ENCODE assay signal across 29 cellular contexts in genomic region chr11:116406042-116406441, GRCh38.
"Had no signal": no experiment of that assay in that cellular context is flagged by ENCODE, and none has a peak within 500 bp of the region (broad histone marks: within the 10 kb centered on the region; RNA-seq: fewer than 3 reads in every experiment).

No MANE protein-coding gene starts in this region.

- H3K9me3 ChIP-seq: gastroesophageal sphincter, heart left ventricle, left lung, ovary, psoas muscle, sigmoid colon, spleen, testis, tibial artery had no signal

- H3K4me1 Mint-ChIP-seq: naive thymus-derived CD4-positive, alpha-beta T cell; stimulated activated memory B cell treated with anti-CD40 and anti-IgM and Interleukin-4, amounts not matched to agents 10 μg/mL and 1 μg/mL and 100 μg/mL, for 72 hours had no signal

- H3K27me3 Mint-ChIP-seq: stimulated activated memory B cell treated with anti-CD40 and anti-IgM and Interleukin-4, amounts not matched to agents 10 μg/mL and 1 μg/mL and 100 μg/mL, for 72 hours had no signal

- H3K36me3 Mint-ChIP-seq: naive thymus-derived CD4-positive, alpha-beta T cell; stimulated activated memory B cell treated with anti-CD40 and anti-IgM and Interleukin-4, amounts not matched to agents 10 μg/mL and 1 μg/mL and 100 μg/mL, for 72 hours; type B pancreatic cell had no signal

- H3K4me3 Mint-ChIP-seq: effector memory CD8-positive, alpha-beta T cell; naive thymus-derived CD4-positive, alpha-beta T cell; nephron; stimulated activated memory B cell treated with anti-CD40 and anti-IgM and Interleukin-4, amounts not matched to agents 10 μg/mL and 1 μg/mL and 100 μg/mL, for 72 hours; type B pancreatic cell had no signal

- ATAC-seq: effector memory CD8-positive, alpha-beta T cell; esophagus mucosa; gastroesophageal sphincter; heart left ventricle; left cardiac atrium; left lung; naive thymus-derived CD4-positive, alpha-beta T cell; psoas muscle; right cardiac atrium; stimulated activated naive CD8-positive, alpha-beta T cell treated with anti-CD3 and anti-CD28 coated beads, Interleukin-15, Interleukin-2, amounts not matched to agents 100 U/mL and 50 U/mL, for 24 hours had no signal

- DNase-seq: cortex of kidney; effector memory CD8-positive, alpha-beta T cell; foreskin fibroblast; heart left ventricle; kidney; left cardiac atrium; left lung; mesenchymal stem cell; midbrain; naive thymus-derived CD4-positive, alpha-beta T cell; occipital lobe; ovary; posterior cingulate gyrus; psoas muscle; right cardiac atrium; sigmoid colon; spleen; stimulated activated CD4-positive, alpha-beta T cell treated with anti-CD3 and anti-CD28 coated beads, Interleukin-4, amount 100 ng/mL, for 4 hours; stimulated activated naive CD8-positive, alpha-beta T cell treated with anti-CD3 and anti-CD28 coated beads, Interleukin-15, Interleukin-2, amounts not matched to agents 100 U/mL and 50 U/mL, for 24 hours; substantia nigra; testis; tibial artery had no signal

- H3K4me1 ChIP-seq: gastroesophageal sphincter, heart left ventricle, left lung, psoas muscle, sigmoid colon, spleen, testis, tibial artery had no signal

- H2AFZ ChIP-seq: hepatocyte had no signal

- H3K27ac ChIP-seq: gastroesophageal sphincter, heart left ventricle, hepatocyte, left lung, ovary, psoas muscle, sigmoid colon, spleen, testis, tibial artery had no signal

- FAIRE-seq: endometrium, kidney had no signal

- H3K79me2 ChIP-seq: hepatocyte had no signal

- H3K4me3 ChIP-seq: gastroesophageal sphincter, heart left ventricle, hepatocyte, left lung, ovary, psoas muscle, sigmoid colon, spleen, testis, tibial artery had no signal

- H3K27ac Mint-ChIP-seq: effector memory CD8-positive, alpha-beta T cell; naive thymus-derived CD4-positive, alpha-beta T cell; nephron; stimulated activated memory B cell treated with anti-CD40 and anti-IgM and Interleukin-4, amounts not matched to agents 10 μg/mL and 1 μg/mL and 100 μg/mL, for 72 hours; type B pancreatic cell had no signal

- H3K4me2 ChIP-seq: hepatocyte had no signal

- H3K9me3 Mint-ChIP-seq: effector memory CD8-positive, alpha-beta T cell; nephron; stimulated activated memory B cell treated with anti-CD40 and anti-IgM and Interleukin-4, amounts not matched to agents 10 μg/mL and 1 μg/mL and 100 μg/mL, for 72 hours; type B pancreatic cell had no signal

- H3K36me3 ChIP-seq: gastroesophageal sphincter, heart left ventricle, left lung, ovary, sigmoid colon, spleen, tibial artery had no signal

- H3K27me3 ChIP-seq: gastroesophageal sphincter, hepatocyte, ovary, sigmoid colon, testis had no signal
